Comparison of ENCODE assay signal across 20 cellular contexts in genomic region chr3:157460253-157460652, GRCh38. TPM values are rescaled to one million over a fixed set of nuclear protein-coding genes. Genes with fewer than 3 reads are reported as not detected.
DNase-seq lines count a peak whose midpoint lies in the region; ATAC-seq and TF ChIP-seq lines count a peak whose summit lies in the region.
"Had no signal": no experiment of that assay in that cellular context is flagged by ENCODE, and none has a peak within 500 bp of the region (broad histone marks: within the 10 kb centered on the region; RNA-seq: fewer than 3 reads in every experiment).

No MANE protein-coding gene starts in this region.

- intact Hi-C loops in OCI-LY7 (cut with micrococcal nuclease; ENCODE audit: unreplicated experiment): no loop called here

- no peaks in the 10 kb centered on the region for H3K9me3 ChIP-seq in SK-N-SH
- H3K9me3 ChIP-seq in OCI-LY7 (ENCODE audit: low read length): no peaks in the 10 kb centered on the region
- H3K9me3 ChIP-seq: BLaER1, left lung, ovary, Peyer's patch had no signal

- TF ChIP-seq CTCF in SK-N-SH (IDR thresholded peaks at IDR 0.05) (no peak), OCI-LY7 (conservative IDR thresholded peaks at IDR 0.05; ENCODE audit: low read length) (no peak)

- no peaks in the 10 kb centered on the region for H3F3A ChIP-seq in SK-N-SH (replicated peaks; ENCODE audit: insufficient read depth)

- H3K9me2 ChIP-seq in SK-N-SH (no peaks in the 10 kb centered on the region), OCI-LY7 (ENCODE audit: insufficient read depth, low read length) (no peaks in the 10 kb centered on the region)

- POLR2A ChIA-PET in SK-N-SH (lab: Yijun Ruan, JAX) (no interaction called here), OCI-LY7 (lab: Charles Lee) (interaction anchor here (0.6 kb wide), 1 partner anchor 1386 kb away, joined by 3 read pairs; no protein-coding TSS in a partner anchor)

- TF ChIP-seq EP300 in SK-N-SH (IDR thresholded peaks at IDR 0.05; ENCODE audit: borderline replicate concordance in 1 of 2, low read depth in 1 of 2, low read length in 1 of 2): peak in 1 of 2 experiments; percentile 73; a peak in 2 of 4 replicates

- peaks cover 0 to 16% of the 10 kb centered on the region in 2 experiments for H3K36me3 ChIP-seq in SK-N-SH (replicated peaks in 1 of 2; ENCODE audit: control insufficient read depth in 1 of 2, insufficient read depth in 2 of 2, low read length in 1 of 2)
- no peaks in the 10 kb centered on the region for H3K36me3 ChIP-seq in OCI-LY7 (ENCODE audit: insufficient read depth, low read length)
- H3K36me3 ChIP-seq: BLaER1, ovary, Peyer's patch had no signal

- DNase-seq in ELR (ENCODE audit: low read depth) (peak; percentile 69), SK-N-SH (no peak), fibroblast of peridontal ligament (ENCODE audit: extremely low read depth) (peak; percentile 80), skeletal muscle cell (ENCODE audit: low read depth) (peak; percentile 69), OCI-LY7 (ENCODE audit: low spot score) (no peak), AG08395 (ENCODE audit: low spot score) (no peak)
- DNase-seq: activated CD4-positive, alpha-beta T cell treated with anti-CD3 and anti-CD28 coated beads, Interleukin-2, amount 50 U/mL, for 48 hours; activated T-cell treated with anti-CD3 and anti-CD28 coated beads, Interleukin-2, amount 50 U/mL, for 4 hours; DMS 273 treated with DMSO at 0.1 percent for 48 hours; foreskin melanocyte; left lung; NCI-H1105 treated with DMSO at 0.1 percent for 48 hours; NCI-H82; ovary; Peyer's patch; stimulated activated CD4-positive, alpha-beta T cell treated with anti-CD3 and anti-CD28 coated beads, Interleukin-4, amount 100 ng/mL, for 24 hours had no signal

- H4K20me1 ChIP-seq in SK-N-SH (ENCODE audit: insufficient read depth) (no peaks in the 10 kb centered on the region), OCI-LY7 (ENCODE audit: insufficient read depth, low read length) (no peaks in the 10 kb centered on the region)
- H4K20me1 ChIP-seq: BLaER1 had no signal

- BruUV-seq in OCI-LY7 (replicated peaks; lab: Mats Ljungman, UMichigan): no TSS peak

- H3K9ac ChIP-seq in SK-N-SH: peak overlapping the region; percentile 4; the same call in 1 of the 2 replicates
- H3K9ac ChIP-seq: BLaER1, KMS-11 had no signal

- H3K79me2 ChIP-seq in SK-N-SH (ENCODE audit: insufficient read depth) (no peaks in the 10 kb centered on the region), OCI-LY7 (ENCODE audit: insufficient read depth, low read depth, low read length) (no peaks in the 10 kb centered on the region)

- 38% methylated on average over 2 of the region's 2 CpGs for WGBS in SK-N-SH (ENCODE audit: low lambda C conversion rate)

- TF ChIP-seq RAD21 in SK-N-SH (IDR thresholded peaks at IDR 0.05; ENCODE audit: low read length): no peak

- H3K4me1 ChIP-seq in SK-N-SH (ENCODE audit: control insufficient read depth in 1 of 2, insufficient read depth in 2 of 2, low read depth in 1 of 2, low read length in 1 of 2) (peaks cover 0 to 15% of the 10 kb centered on the region in 2 experiments; a peak in 2 of 4 replicates), OCI-LY7 (ENCODE audit: insufficient read depth, low read length, poor library complexity, severe bottlenecking) (no peaks in the 10 kb centered on the region)
- H3K4me1 ChIP-seq: BLaER1, left lung, Peyer's patch had no signal

- H2AFZ ChIP-seq in SK-N-SH (ENCODE audit: low read depth) (no peak overlapping the region), OCI-LY7 (ENCODE audit: low read length) (no peak overlapping the region)

- H3K27me3 ChIP-seq in SK-N-SH (ENCODE audit: insufficient read depth): no peaks in the 10 kb centered on the region
- H3K27me3 ChIP-seq: BLaER1, ovary, Peyer's patch had no signal

- H3K27ac ChIP-seq in SK-N-SH (ENCODE audit: low read depth in 2 of 2, low read length in 1 of 2) (peak overlapping the region in 1 of 2 experiments; percentile 65; a peak in 2 of 4 replicates), OCI-LY7 (ENCODE audit: low read depth, low read length, poor library complexity, severe bottlenecking) (no peak overlapping the region)
- H3K27ac ChIP-seq: BLaER1, KMS-11, left lung, ovary, Peyer's patch had no signal

- peak overlapping the region; percentile 59 for H3K4me2 ChIP-seq in SK-N-SH
- no peak overlapping the region for H3K4me2 ChIP-seq in OCI-LY7 (ENCODE audit: low read length)
- H3K4me2 ChIP-seq: BLaER1, KMS-11 had no signal

- ATAC-seq in HG03097 (IDR thresholded peaks at IDR 0.05; ENCODE audit: low FRiP score, unreplicated experiment) (no peak), esophagus mucosa (no peak)
- ATAC-seq: activated T-cell treated with anti-CD3 and anti-CD28 coated beads, Interleukin-2, amount 50 U/mL, for 4 hours; left lung had no signal

- H3K4me3 ChIP-seq in SK-N-SH (ENCODE audit: low read depth in 2 of 2, low read length in 1 of 2): no peak overlapping the region; a peak in 1 of 4 replicates
- no peak overlapping the region for H3K4me3 ChIP-seq in skeletal muscle cell (ENCODE audit: low read depth, low read length)
- H3K4me3 ChIP-seq in OCI-LY7 (ENCODE audit: low read depth, low read length, poor library complexity, severe bottlenecking): no peak overlapping the region
- H3K4me3 ChIP-seq: BLaER1, left lung, ovary, Peyer's patch had no signal

- CTCF ChIA-PET in SK-N-SH (lab: Yijun Ruan, JAX) (interaction anchor here (1.0 kb wide), 1 partner anchor 105 kb away, joined by 3 read pairs; no protein-coding TSS in a partner anchor), OCI-LY7 (lab: Charles Lee; ENCODE audit: unreplicated experiment) (no interaction called here)

TF ChIP-seq in SK-N-SH, 30 proteins besides CTCF, POLR2A, EP300 and RAD21:
- TF ChIP-seq RXRA (IDR thresholded peaks at IDR 0.05; ENCODE audit: borderline replicate concordance, low read depth): no peak
- peak; percentile 61 for TF ChIP-seq JUND (IDR thresholded peaks at IDR 0.05)
- TF ChIP-seq POLR2AphosphoS5 (IDR thresholded peaks at IDR 0.05; ENCODE audit: low read depth, low read length): peak; percentile 18; the same call in 1 of the 2 replicates
- TF ChIP-seq TCF12 (IDR thresholded peaks at IDR 0.05): peak; percentile 90
- peak; percentile 47; the same call in 1 of the 2 replicates for TF ChIP-seq NFIC (IDR thresholded peaks at IDR 0.05; ENCODE audit: borderline replicate concordance)
- peak; percentile 55 for TF ChIP-seq PBX3 (IDR thresholded peaks at IDR 0.05)
- TF ChIP-seq FOSL2 (IDR thresholded peaks at IDR 0.05; ENCODE audit: borderline replicate concordance, low read depth): peak; percentile 71; the same call in 1 of the 2 replicates
- TF ChIP-seq TEAD4 (IDR thresholded peaks at IDR 0.05; ENCODE audit: borderline replicate concordance, insufficient read depth): peak; percentile 70; the same call in 1 of the 2 replicates
- TF ChIP-seq TAF1 (IDR thresholded peaks at IDR 0.05; ENCODE audit: borderline replicate concordance, low read depth, low read length): no peak
- no peak for TF ChIP-seq MXI1 (IDR thresholded peaks at IDR 0.05; ENCODE audit: low read depth, low read length)
- TF ChIP-seq MEF2A (IDR thresholded peaks at IDR 0.05; ENCODE audit: borderline replicate concordance, low read depth): peak; percentile 52; the same call in 1 of the 2 replicates
TF ChIP-seq in SK-N-SH: peak in this region for 8.

RNA-seq across cellular contexts. Expression of gene PTX3, which starts 23.6 kb away (rescaled TPM):
- polyA plus RNA-seq in SK-N-SH (2012; rRNA removed): 208 and 248 TPM in 2 replicates
- 213 and 251 TPM in 2 replicates for polyA plus RNA-seq in SK-N-SH (2012; cell fraction: cytosol; rRNA removed)
- polyA plus RNA-seq in SK-N-SH (2012; cell fraction: nucleus; rRNA removed): 108 and 152 TPM in 2 replicates
- not detected in 2 replicates for total RNA-seq in OCI-LY7 (2014; rRNA removed; shearing (Covaris generic))
- not detected in 2 replicates for total RNA-seq in OCI-LY7 (2022)
- total RNA-seq in esophagus mucosa: 0.16 TPM

RNA-seq across cellular contexts. Expression of gene VEPH1, which starts 43.0 kb away (rescaled TPM):
- polyA plus RNA-seq in SK-N-SH (2012; rRNA removed): 6.0 and 11.3 TPM in 2 replicates
- polyA plus RNA-seq in SK-N-SH (2012; cell fraction: cytosol; rRNA removed): 8.7 and 9.8 TPM in 2 replicates
- 6.1 and 11.5 TPM in 2 replicates for polyA plus RNA-seq in SK-N-SH (2012; cell fraction: nucleus; rRNA removed)
- total RNA-seq in OCI-LY7 (2014; rRNA removed; shearing (Covaris generic)): not detected in 2 replicates
- total RNA-seq in OCI-LY7 (2022) (not detected in 2 replicates), esophagus mucosa (0.40 TPM)

Comparison
In these comparisons a context has a peak if more than half of its experiments do, and no peak if none do; other contexts are left out.
1. DNase-seq: peak in ELR (single experiment), fibroblast of peridontal ligament (single experiment) and skeletal muscle cell (single experiment); none in SK-N-SH (single experiment), OCI-LY7 (single experiment) and AG08395 (single experiment).